In the genomic region with DNA sequence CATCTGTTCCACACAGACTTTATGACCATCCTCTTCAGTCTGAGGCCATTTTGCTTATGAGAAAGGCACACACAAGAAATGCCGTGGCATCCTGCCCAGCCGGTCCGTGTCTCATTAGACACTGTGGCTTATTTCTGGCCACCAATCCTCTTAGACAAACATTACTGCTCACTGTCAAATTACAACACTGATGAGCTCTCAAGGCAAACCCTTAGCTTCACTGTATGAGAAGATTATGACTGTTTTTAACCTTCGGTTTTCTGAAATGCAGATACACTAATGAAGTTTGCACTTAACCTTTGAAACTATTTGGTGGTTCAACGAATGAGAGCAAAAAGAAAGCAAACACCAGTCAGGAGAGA, we compare ENCODE assay signal across 8 cellular contexts. TPM values are rescaled to one million over a fixed set of nuclear protein-coding genes. Genes with fewer than 3 reads are reported as not detected.
DNase-seq lines count a peak whose midpoint lies in the region; ATAC-seq and TF ChIP-seq lines count a peak whose summit lies in the region.

No MANE protein-coding gene starts in this region.

- DNase-seq in GM23248 (peak; percentile 96), WTC11 (ENCODE audit: low spot score) (no peak), right cardiac atrium (peak; percentile 88 to 97 (median 92)), middle frontal gyrus (ENCODE audit: extremely low spot score, low spot score) (no peak), natural killer cell (no peak)

- peak overlapping the region; percentile 18 for H3K27ac Mint-ChIP-seq in WTC11
- no peak overlapping the region for H3K27ac Mint-ChIP-seq in natural killer cell

- no peaks in the 10 kb centered on the region for H3K9me3 Mint-ChIP-seq in WTC11
- H3K9me3 Mint-ChIP-seq in natural killer cell, result no peaks in the 10 kb centered on the region

- H3K4me1 ChIP-seq in GM23248 (ENCODE audit: insufficient read depth) (peaks cover 71% of the 10 kb centered on the region), right cardiac atrium (ENCODE audit: control insufficient read depth, insufficient read depth, low read length) (no peaks in the 10 kb centered on the region), stomach smooth muscle (ENCODE audit: control insufficient read depth, insufficient read depth, low read length) (no peaks in the 10 kb centered on the region)

- no peaks in the 10 kb centered on the region for H4K20me1 ChIP-seq in GM23248 (ENCODE audit: insufficient read depth)

- H3K4me1 Mint-ChIP-seq in WTC11 (peaks cover 40% of the 10 kb centered on the region), natural killer cell (no peaks in the 10 kb centered on the region)

- H3K4me3 ChIP-seq in GM23248, result peak overlapping the region; percentile 74
- peak overlapping the region; percentile 70 for H3K4me3 ChIP-seq in right cardiac atrium (ENCODE audit: low read length)
- peak overlapping the region; percentile 65 to 68 for H3K4me3 ChIP-seq in stomach smooth muscle (ENCODE audit: low read length in 2 of 2)

- 1% methylated on average over 5 of the region's 5 CpGs for WGBS in GM23248 (ENCODE audit: low coverage in 1 of 2, low lambda C conversion rate in 2 of 2, missing lambda C conversion rate in 2 of 2), 2 experiments
- WGBS in right cardiac atrium, result 29% methylated on average over 5 of the region's 5 CpGs

- H3K36me3 Mint-ChIP-seq in WTC11, result peaks cover 13% of the 10 kb centered on the region
- H3K36me3 Mint-ChIP-seq in natural killer cell, result no peaks in the 10 kb centered on the region

- H3K9me3 ChIP-seq in GM23248 (ENCODE audit: low read depth) (no peaks in the 10 kb centered on the region), right cardiac atrium (ENCODE audit: control insufficient read depth, low read length) (no peaks in the 10 kb centered on the region), stomach smooth muscle (ENCODE audit: control insufficient read depth in 2 of 2, low read length in 2 of 2) (no peaks in the 10 kb centered on the region)

- H3F3A ChIP-seq in GM23248 (ENCODE audit: insufficient read depth), result peaks cover 90% of the 10 kb centered on the region

- H2AFZ ChIP-seq in GM23248, result no peak overlapping the region

- ATAC-seq in WTC11 (no peak), right cardiac atrium (peak; percentile 86 to 87), GM18868 (IDR thresholded peaks at IDR 0.05; ENCODE audit: unreplicated experiment) (no peak), natural killer cell (no peak), GM19463 (IDR thresholded peaks at IDR 0.05; ENCODE audit: unreplicated experiment) (no peak)

- intact Hi-C loops in right cardiac atrium (cut with DNase I) (loop anchor here in 1 of 4 donors (5.0 kb wide), 1 partner anchor 51 kb away; a partner anchor contains a TSS), natural killer cell (cut with micrococcal nuclease) (no loop called here)

- peaks cover 81% of the 10 kb centered on the region for H3K79me2 ChIP-seq in GM23248 (ENCODE audit: insufficient read depth)

- no peak overlapping the region for H3K4me3 Mint-ChIP-seq in WTC11
- H3K4me3 Mint-ChIP-seq in natural killer cell, result no peak overlapping the region

- POLR2A ChIA-PET in WTC11 (lab: Charles Lee), result no interaction called here

- in situ Hi-C loops in GM23248 (cut with MboI), result no loop called here

- H3K27me3 Mint-ChIP-seq in WTC11 (ENCODE audit: low read depth) (no peaks in the 10 kb centered on the region), natural killer cell (ENCODE audit: low read depth in 2 of 2) (peaks cover 0 to 4% of the 10 kb centered on the region in 2 donors)

- TF ChIP-seq CTCF in WTC11 (IDR thresholded peaks at IDR 0.05), result no peak
- TF ChIP-seq CTCF in natural killer cell (IDR thresholded peaks at IDR 0.05), result no peak

- H3K27me3 ChIP-seq in GM23248 (replicated peaks; ENCODE audit: insufficient read depth) (no peaks in the 10 kb centered on the region), right cardiac atrium (ENCODE audit: control insufficient read depth, insufficient read depth) (no peaks in the 10 kb centered on the region), stomach smooth muscle (ENCODE audit: control insufficient read depth in 1 of 2, insufficient read depth in 2 of 2, low read length in 2 of 2) (no peaks in the 10 kb centered on the region)

- H3K36me3 ChIP-seq in GM23248 (ENCODE audit: low read depth) (0 out of 2 replicates have a peak, but pooled peaks cover 4% of the 10 kb centered on the region), stomach smooth muscle (ENCODE audit: control insufficient read depth in 2 of 2, insufficient read depth in 2 of 2, low read length in 2 of 2) (no peaks in the 10 kb centered on the region)

- CTCF ChIA-PET in WTC11 (lab: Charles Lee), result interaction anchor here (0.9 to 1.6 kb wide), 4 partner anchors 17 to 158 kb away, joined by 3 to 6 read pairs (median 4); no protein-coding TSS in a partner anchor

- H3K4me2 ChIP-seq in GM23248 (ENCODE audit: unreplicated experiment), result peak overlapping the region; percentile 99

- H3K9me2 ChIP-seq in GM23248 (ENCODE audit: insufficient read depth), result no peaks in the 10 kb centered on the region

- H3K27ac ChIP-seq in GM23248, result peak overlapping the region; percentile 92
- H3K27ac ChIP-seq in right cardiac atrium (ENCODE audit: low read length), result peak overlapping the region; percentile 78
- peak overlapping the region; percentile 69 for H3K27ac ChIP-seq in stomach smooth muscle (ENCODE audit: low read length)

- H3K9ac ChIP-seq in GM23248 (peak overlapping the region; percentile 82), stomach smooth muscle (ENCODE audit: low read length in 2 of 2) (peak overlapping the region; percentile 55 to 57)

TF ChIP-seq in WTC11, 78 proteins besides CTCF, POLR2A, EP300 and RAD21 (continues in another document):
- TF ChIP-seq ELF4 (CRISPR knock-in tag; IDR thresholded peaks at IDR 0.05; ENCODE audit: low read depth), result no peak
- no peak for TF ChIP-seq FOXP1 (CRISPR knock-in tag; IDR thresholded peaks at IDR 0.05; ENCODE audit: borderline replicate concordance)
- TF ChIP-seq TP53 (CRISPR knock-in tag; IDR thresholded peaks at IDR 0.05), result no peak
- TF ChIP-seq HMGA2 (CRISPR knock-in tag; IDR thresholded peaks at IDR 0.05), result no peak
- TF ChIP-seq, protein P1, sequence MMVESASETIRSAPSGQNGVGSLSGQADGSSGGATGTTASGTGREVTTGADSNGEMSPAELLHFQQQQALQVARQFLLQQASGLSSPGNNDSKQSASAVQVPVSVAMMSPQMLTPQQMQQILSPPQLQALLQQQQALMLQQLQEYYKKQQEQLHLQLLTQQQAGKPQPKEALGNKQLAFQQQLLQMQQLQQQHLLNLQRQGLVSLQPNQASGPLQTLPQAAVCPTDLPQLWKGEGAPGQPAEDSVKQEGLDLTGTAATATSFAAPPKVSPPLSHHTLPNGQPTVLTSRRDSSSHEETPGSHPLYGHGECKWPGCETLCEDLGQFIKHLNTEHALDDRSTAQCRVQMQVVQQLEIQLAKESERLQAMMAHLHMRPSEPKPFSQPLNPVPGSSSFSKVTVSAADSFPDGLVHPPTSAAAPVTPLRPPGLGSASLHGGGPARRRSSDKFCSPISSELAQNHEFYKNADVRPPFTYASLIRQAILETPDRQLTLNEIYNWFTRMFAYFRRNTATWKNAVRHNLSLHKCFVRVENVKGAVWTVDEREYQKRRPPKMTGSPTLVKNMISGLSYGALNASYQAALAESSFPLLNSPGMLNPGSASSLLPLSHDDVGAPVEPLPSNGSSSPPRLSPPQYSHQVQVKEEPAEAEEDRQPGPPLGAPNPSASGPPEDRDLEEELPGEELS (CRISPR knock-in tag; IDR thresholded peaks at IDR 0.05), result no peak
- TF ChIP-seq, protein P2, sequence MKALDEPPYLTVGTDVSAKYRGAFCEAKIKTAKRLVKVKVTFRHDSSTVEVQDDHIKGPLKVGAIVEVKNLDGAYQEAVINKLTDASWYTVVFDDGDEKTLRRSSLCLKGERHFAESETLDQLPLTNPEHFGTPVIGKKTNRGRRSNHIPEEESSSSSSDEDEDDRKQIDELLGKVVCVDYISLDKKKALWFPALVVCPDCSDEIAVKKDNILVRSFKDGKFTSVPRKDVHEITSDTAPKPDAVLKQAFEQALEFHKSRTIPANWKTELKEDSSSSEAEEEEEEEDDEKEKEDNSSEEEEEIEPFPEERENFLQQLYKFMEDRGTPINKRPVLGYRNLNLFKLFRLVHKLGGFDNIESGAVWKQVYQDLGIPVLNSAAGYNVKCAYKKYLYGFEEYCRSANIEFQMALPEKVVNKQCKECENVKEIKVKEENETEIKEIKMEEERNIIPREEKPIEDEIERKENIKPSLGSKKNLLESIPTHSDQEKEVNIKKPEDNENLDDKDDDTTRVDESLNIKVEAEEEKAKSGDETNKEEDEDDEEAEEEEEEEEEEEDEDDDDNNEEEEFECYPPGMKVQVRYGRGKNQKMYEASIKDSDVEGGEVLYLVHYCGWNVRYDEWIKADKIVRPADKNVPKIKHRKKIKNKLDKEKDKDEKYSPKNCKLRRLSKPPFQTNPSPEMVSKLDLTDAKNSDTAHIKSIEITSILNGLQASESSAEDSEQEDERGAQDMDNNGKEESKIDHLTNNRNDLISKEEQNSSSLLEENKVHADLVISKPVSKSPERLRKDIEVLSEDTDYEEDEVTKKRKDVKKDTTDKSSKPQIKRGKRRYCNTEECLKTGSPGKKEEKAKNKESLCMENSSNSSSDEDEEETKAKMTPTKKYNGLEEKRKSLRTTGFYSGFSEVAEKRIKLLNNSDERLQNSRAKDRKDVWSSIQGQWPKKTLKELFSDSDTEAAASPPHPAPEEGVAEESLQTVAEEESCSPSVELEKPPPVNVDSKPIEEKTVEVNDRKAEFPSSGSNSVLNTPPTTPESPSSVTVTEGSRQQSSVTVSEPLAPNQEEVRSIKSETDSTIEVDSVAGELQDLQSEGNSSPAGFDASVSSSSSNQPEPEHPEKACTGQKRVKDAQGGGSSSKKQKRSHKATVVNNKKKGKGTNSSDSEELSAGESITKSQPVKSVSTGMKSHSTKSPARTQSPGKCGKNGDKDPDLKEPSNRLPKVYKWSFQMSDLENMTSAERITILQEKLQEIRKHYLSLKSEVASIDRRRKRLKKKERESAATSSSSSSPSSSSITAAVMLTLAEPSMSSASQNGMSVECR (CRISPR knock-in tag; IDR thresholded peaks at IDR 0.05; ENCODE audit: borderline replicate concordance), result no peak
- TF ChIP-seq, protein P3, sequence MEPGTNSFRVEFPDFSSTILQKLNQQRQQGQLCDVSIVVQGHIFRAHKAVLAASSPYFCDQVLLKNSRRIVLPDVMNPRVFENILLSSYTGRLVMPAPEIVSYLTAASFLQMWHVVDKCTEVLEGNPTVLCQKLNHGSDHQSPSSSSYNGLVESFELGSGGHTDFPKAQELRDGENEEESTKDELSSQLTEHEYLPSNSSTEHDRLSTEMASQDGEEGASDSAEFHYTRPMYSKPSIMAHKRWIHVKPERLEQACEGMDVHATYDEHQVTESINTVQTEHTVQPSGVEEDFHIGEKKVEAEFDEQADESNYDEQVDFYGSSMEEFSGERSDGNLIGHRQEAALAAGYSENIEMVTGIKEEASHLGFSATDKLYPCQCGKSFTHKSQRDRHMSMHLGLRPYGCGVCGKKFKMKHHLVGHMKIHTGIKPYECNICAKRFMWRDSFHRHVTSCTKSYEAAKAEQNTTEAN (CRISPR knock-in tag; IDR thresholded peaks at IDR 0.05), result no peak

RNA-seq across cellular contexts. Expression of a gene that starts 50.5 kb away (rescaled TPM):
- 322 and 411 TPM in 2 replicates for total RNA-seq in GM23248 (2014; rRNA removed; shearing (Covaris generic))
- 142 and 181 TPM in 2 replicates for polyA plus RNA-seq in GM23248 (2016; fragmentation: Nextera tagmentation; extraction: Ambion mirVana)
- 102 to 132 TPM (median 105 TPM) in 3 replicates for total RNA-seq in WTC11 (2021)
- 100 to 1,000 TPM; 193 to 308 (median 237) TPM for total RNA-seq in right cardiac atrium
- 148 TPM for polyA plus RNA-seq in right cardiac atrium
- total RNA-seq in natural killer cell, result 10 to 100 TPM in 1 of 3 donors, 1 to 10 TPM in 2; 5.6 to 14.7 (median 8.9) TPM

Comparison
In these comparisons a context has a peak if more than half of its experiments do, and no peak if none do; other contexts are left out.
1. DNase-seq: peak in GM23248 (single experiment) and right cardiac atrium (3 of 3); none in WTC11 (single experiment), middle frontal gyrus (single experiment) and natural killer cell (single experiment).
2. ATAC-seq: peak in right cardiac atrium (2 of 2); none in WTC11 (single experiment), GM18868 (single experiment), natural killer cell (0 of 3) and GM19463 (single experiment).
3. Peak in every context shown above with its lines, with median percentiles within 50 percentile points of each other: H3K27ac ChIP-seq and H3K4me3 ChIP-seq.